In the genomic region with DNA sequence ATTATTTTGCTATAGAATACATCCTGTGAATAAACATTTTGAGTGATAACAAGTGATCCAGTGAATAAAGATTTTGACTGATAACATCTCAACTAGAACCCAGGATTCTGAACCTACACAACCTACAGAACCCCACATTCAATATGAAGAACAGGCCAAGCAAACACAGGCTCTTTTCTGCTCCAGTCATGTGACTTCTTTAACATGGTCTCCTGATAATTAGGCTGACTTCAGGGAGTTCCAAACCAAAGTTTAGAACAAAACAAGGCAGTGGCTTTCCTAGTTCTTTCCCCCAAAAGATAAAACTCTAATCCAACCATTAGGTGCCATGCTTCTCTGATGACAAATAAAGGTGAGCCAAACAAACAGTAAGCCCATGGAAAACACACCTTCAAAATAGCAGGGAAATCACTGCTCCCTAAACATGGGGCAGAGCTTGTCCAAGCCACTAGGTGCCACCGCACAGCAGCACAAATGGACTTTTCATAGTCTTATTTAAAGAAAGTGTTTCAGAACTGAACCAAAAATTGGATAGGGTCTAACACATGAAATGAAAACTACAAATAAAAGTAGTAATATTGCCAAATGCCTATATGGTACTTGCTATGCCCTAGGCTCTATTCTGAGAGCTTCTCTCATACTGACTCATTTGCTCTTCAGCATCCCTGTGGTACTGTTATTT, we compare ENCODE assay signal across 10 cellular contexts.
DNase-seq lines count a peak whose midpoint lies in the region; ATAC-seq, FAIRE-seq and TF ChIP-seq lines count a peak whose summit lies in the region.
"Had no signal": no experiment of that assay in that cellular context is flagged by ENCODE, and none has a peak within 500 bp of the region (broad histone marks: within the 10 kb centered on the region; RNA-seq: fewer than 3 reads in every experiment).

No MANE protein-coding gene starts in this region.

- H3K4me1 ChIP-seq in cardiac muscle cell (ENCODE audit: low read depth) (peaks cover 3% of the 10 kb centered on the region), thyroid gland (peaks cover 0 to 4% of the 10 kb centered on the region in 2 donors), Caco-2 (no peaks in the 10 kb centered on the region)

- POLR2A ChIA-PET in Caco-2 (lab: Charles Lee): no interaction called here

- no peaks in the 10 kb centered on the region for H3K36me3 ChIP-seq in cardiac muscle cell
- no peaks in the 10 kb centered on the region for H3K36me3 ChIP-seq in thyroid gland
- H3K36me3 ChIP-seq in Caco-2 (ENCODE audit: control insufficient read depth, insufficient read depth, low read length): no peaks in the 10 kb centered on the region

- CTCF ChIA-PET in Caco-2 (lab: Charles Lee): interaction anchor here (0.7 to 2.4 kb wide), 5 partner anchors 12 to 163 kb away, joined by 3 to 16 read pairs (median 6); no protein-coding TSS in a partner anchor

- H3K27ac ChIP-seq in cardiac muscle cell: no peak overlapping the region
- H3K27ac ChIP-seq in thyroid gland: no peak overlapping the region

- H3K9me3 ChIP-seq in cardiac muscle cell (ENCODE audit: low read depth): no peaks in the 10 kb centered on the region
- no peaks in the 10 kb centered on the region for H3K9me3 ChIP-seq in thyroid gland
- no peaks in the 10 kb centered on the region for H3K9me3 ChIP-seq in Caco-2

- H3K36me3 Mint-ChIP-seq in Caco-2 (ENCODE audit: insufficient read depth, unreplicated experiment): no peaks in the 10 kb centered on the region
- H3K36me3 Mint-ChIP-seq: CD8-positive, alpha-beta memory T cell had no signal

- H3K27me3 ChIP-seq in cardiac muscle cell (no peaks in the 10 kb centered on the region), thyroid gland (no peaks in the 10 kb centered on the region), Caco-2 (replicated peaks; ENCODE audit: control insufficient read depth, insufficient read depth, low read length) (no peaks in the 10 kb centered on the region)

- ATAC-seq in left ventricle myocardium superior: no peak

- H3K4me1 Mint-ChIP-seq in Caco-2 (ENCODE audit: low read depth, unreplicated experiment): no peaks in the 10 kb centered on the region
- H3K4me1 Mint-ChIP-seq: CD8-positive, alpha-beta memory T cell had no signal

- TF ChIP-seq CTCF in cardiac muscle cell (IDR thresholded peaks at IDR 0.05; ENCODE audit: low read depth, low read length) (peak; percentile 72), fibroblast of pulmonary artery (IDR thresholded peaks at IDR 0.05; ENCODE audit: low read length, missing control alignments) (peak; percentile 70), thyroid gland (IDR thresholded peaks at IDR 0.05) (peak in 4 of 6 experiments; percentile 34 to 61 (median 40)), Caco-2 (IDR thresholded peaks at IDR 0.05; ENCODE audit: insufficient read depth in 1 of 2, low read depth in 1 of 2, low read length in 1 of 2, severe bottlenecking in 1 of 2, unreplicated experiment in 1 of 2) (peak in 1 of 2 experiments; percentile 39)

- H3K4me3 Mint-ChIP-seq in Caco-2 (ENCODE audit: unreplicated experiment): no peak overlapping the region
- H3K4me3 Mint-ChIP-seq: CD8-positive, alpha-beta memory T cell had no signal

- BruUV-seq in Caco-2 (replicated peaks; lab: Mats Ljungman, UMichigan): no TSS peak

- intact Hi-C loops in left ventricle myocardium superior (cut with micrococcal nuclease): loop anchor here (2.0 kb wide), 1 partner anchor 143 kb away; no protein-coding TSS in a partner anchor
- intact Hi-C loops in thyroid gland (cut with DNase I): no loop called here
- intact Hi-C loops in Caco-2 (cut with micrococcal nuclease; ENCODE audit: unreplicated experiment): loop anchor here (2.0 kb wide), 1 partner anchor 15 kb away; no protein-coding TSS in a partner anchor

- no peaks in the 10 kb centered on the region for H3K9me3 Mint-ChIP-seq in Caco-2 (ENCODE audit: unreplicated experiment)

- WGBS in thyroid gland, 2 donors: 71 to 85% methylated on average over 1 of the region's 1 CpG

- TF ChIP-seq POLR2A in thyroid gland (IDR thresholded peaks at IDR 0.05): no peak

- H3K27ac Mint-ChIP-seq in Caco-2 (ENCODE audit: unreplicated experiment): no peak overlapping the region
- H3K27ac Mint-ChIP-seq: CD8-positive, alpha-beta memory T cell had no signal

- H3K27me3 Mint-ChIP-seq in Caco-2 (ENCODE audit: insufficient read depth, unreplicated experiment): peaks cover 18% of the 10 kb centered on the region

- peak; percentile 44 for FAIRE-seq in RCC 7860 (lab: Jason Lieb, UNC)

- DNase-seq in cardiac muscle cell (ENCODE audit: low read depth in 1 of 2, low spot score in 1 of 2): peak; percentile 34 to 61
- DNase-seq in left ventricle myocardium superior: no peak
- DNase-seq in RCC 7860 (ENCODE audit: low spot score): peak; percentile 26
- DNase-seq in fibroblast of pulmonary artery (ENCODE audit: low read depth): peak; percentile 60
- DNase-seq in thyroid gland: peak; percentile 6 to 20
- no peak for DNase-seq in Caco-2
- DNase-seq in SIG-M5 treated with dmso at 0.1 percent for 504 hours (lab: John Stamatoyannopoulos, UW; ENCODE audit: unreplicated experiment): no peak
- DNase-seq in NOMO-1 treated with dmso at 0.1 percent for 144 hours (lab: John Stamatoyannopoulos, UW; ENCODE audit: unreplicated experiment): no peak
- DNase-seq: CD8-positive, alpha-beta memory T cell; NCI-H2171 treated with DMSO at 0.1 percent for 48 hours had no signal

- no peak overlapping the region for H3K4me3 ChIP-seq in cardiac muscle cell
- H3K4me3 ChIP-seq in fibroblast of pulmonary artery (replicated peaks; ENCODE audit: low read depth, low read length): no peak overlapping the region
- H3K4me3 ChIP-seq in thyroid gland (replicated peaks in 1 of 3): no peak overlapping the region
- no peak overlapping the region for H3K4me3 ChIP-seq in Caco-2 (ENCODE audit: low read depth, low read length)

Comparison
In these comparisons a context has a peak if more than half of its experiments do, and no peak if none do; other contexts are left out.
1. DNase-seq: peak in cardiac muscle cell (2 of 2), RCC 7860 (single experiment), fibroblast of pulmonary artery (single experiment) and thyroid gland (2 of 2); none in left ventricle myocardium superior (single experiment), Caco-2 (0 of 2), SIG-M5 treated with dmso at 0.1 percent for 504 hours (single experiment) and NOMO-1 treated with dmso at 0.1 percent for 144 hours (single experiment).